In genomic region chr11:62791501-62792192, GRCh38 we compare ENCODE assay signal across 8 cellular contexts. TPM values are rescaled to one million over a fixed set of nuclear protein-coding genes. Genes with fewer than 3 reads are reported as not detected.
DNase-seq lines count a peak whose midpoint lies in the region; ATAC-seq and TF ChIP-seq lines count a peak whose summit lies in the region.

Gene TMEM223 (minus strand): TSS chr11:62792006. CDS start chr11:62791994, 12 bp downstream.

- H3K27me3 Mint-ChIP-seq in activated T-helper 2 cell treated with anti-CD3 and anti-CD28 coated beads, Interferon-gamma antibody, Interleukin-2, Interleukin-4, amounts not matched to agents 10 μg/mL and 5 μg/mL and 100 μg/mL, durations not matched to agents 14 hours and 24 hours and 36 hours (ENCODE audit: low read depth): no peaks in the 10 kb centered on the region
- no peaks in the 10 kb centered on the region for H3K27me3 Mint-ChIP-seq in nephron progenitor cell (ENCODE audit: low read depth, poor library complexity)
- no peaks in the 10 kb centered on the region for H3K27me3 Mint-ChIP-seq in stimulated activated naive CD8-positive, alpha-beta T cell treated with anti-CD3 and anti-CD28 coated beads, Interleukin-15, amount 100 ng/mL, for 72 hours

- H3K4me3 ChIP-seq in fibroblast of pulmonary artery (replicated peaks; ENCODE audit: low read depth, low read length): peak within 1 kb of the TSS; percentile 88

- peaks cover 40% of the 10 kb centered on the region for H3K4me1 Mint-ChIP-seq in activated T-helper 2 cell treated with anti-CD3 and anti-CD28 coated beads, Interferon-gamma antibody, Interleukin-2, Interleukin-4, amounts not matched to agents 10 μg/mL and 5 μg/mL and 100 μg/mL, durations not matched to agents 14 hours and 24 hours and 36 hours (ENCODE audit: low read depth)
- peaks cover 44% of the 10 kb centered on the region for H3K4me1 Mint-ChIP-seq in nephron progenitor cell
- peaks cover 63% of the 10 kb centered on the region for H3K4me1 Mint-ChIP-seq in stimulated activated naive CD8-positive, alpha-beta T cell treated with anti-CD3 and anti-CD28 coated beads, Interleukin-15, amount 100 ng/mL, for 72 hours

- POLR2A ChIA-PET in RWPE1 (lab: Yijun Ruan, JAX; ENCODE audit: low non-redundant PET): no interaction called here

- H3K27ac Mint-ChIP-seq in activated T-helper 2 cell treated with anti-CD3 and anti-CD28 coated beads, Interferon-gamma antibody, Interleukin-2, Interleukin-4, amounts not matched to agents 10 μg/mL and 5 μg/mL and 100 μg/mL, durations not matched to agents 14 hours and 24 hours and 36 hours: peak within 1 kb of the TSS; percentile 89
- H3K27ac Mint-ChIP-seq in nephron progenitor cell: peak within 1 kb of the TSS; percentile 97
- peak within 1 kb of the TSS; percentile 88 to 98 for H3K27ac Mint-ChIP-seq in stimulated activated naive CD8-positive, alpha-beta T cell treated with anti-CD3 and anti-CD28 coated beads, Interleukin-15, amount 100 ng/mL, for 72 hours

- CTCF ChIA-PET in RWPE1 (lab: Yijun Ruan, JAX): interaction anchor here (0.6 to 0.7 kb wide), 2 partner anchors 74 to 75 kb away, joined by 3 to 4 read pairs; no protein-coding TSS in a partner anchor

- no peaks in the 10 kb centered on the region for H3K9me3 Mint-ChIP-seq in activated T-helper 2 cell treated with anti-CD3 and anti-CD28 coated beads, Interferon-gamma antibody, Interleukin-2, Interleukin-4, amounts not matched to agents 10 μg/mL and 5 μg/mL and 100 μg/mL, durations not matched to agents 14 hours and 24 hours and 36 hours
- H3K9me3 Mint-ChIP-seq in nephron progenitor cell: no peaks in the 10 kb centered on the region
- H3K9me3 Mint-ChIP-seq in stimulated activated naive CD8-positive, alpha-beta T cell treated with anti-CD3 and anti-CD28 coated beads, Interleukin-15, amount 100 ng/mL, for 72 hours: no peaks in the 10 kb centered on the region

- ATAC-seq in GM21528 (IDR thresholded peaks at IDR 0.05; ENCODE audit: low FRiP score, unreplicated experiment): peak; percentile 50
- peak; percentile 85 for ATAC-seq in stimulated activated naive CD8-positive, alpha-beta T cell treated with anti-CD3 and anti-CD28 coated beads, Interleukin-15, amount 100 ng/mL, for 72 hours

- intact Hi-C loops in activated T-helper 2 cell treated with anti-CD3 and anti-CD28 coated beads, Interferon-gamma antibody, Interleukin-2, Interleukin-4, amounts not matched to agents 10 μg/mL and 5 μg/mL and 100 μg/mL, durations not matched to agents 14 hours and 24 hours and 36 hours (cut with micrococcal nuclease): loop anchor here (1.0 kb wide), 1 partner anchor 14 kb away; the partner anchor contains the start of gene NXF1

- TF ChIP-seq CTCF in RWPE1 (conservative IDR thresholded peaks at IDR 0.05; ENCODE audit: low read depth): no peak
- TF ChIP-seq CTCF in fibroblast of pulmonary artery (IDR thresholded peaks at IDR 0.05; ENCODE audit: low read length, missing control alignments): no peak
- TF ChIP-seq CTCF in nephron progenitor cell (IDR thresholded peaks at IDR 0.05): no peak

- H3K27ac ChIP-seq in RWPE1: peak within 1 kb of the TSS; percentile 99

- peaks cover 77% of the 10 kb centered on the region for H3K36me3 Mint-ChIP-seq in activated T-helper 2 cell treated with anti-CD3 and anti-CD28 coated beads, Interferon-gamma antibody, Interleukin-2, Interleukin-4, amounts not matched to agents 10 μg/mL and 5 μg/mL and 100 μg/mL, durations not matched to agents 14 hours and 24 hours and 36 hours (ENCODE audit: low read depth)
- peaks cover 62% of the 10 kb centered on the region for H3K36me3 Mint-ChIP-seq in nephron progenitor cell (ENCODE audit: low read depth)

- DNase-seq in DMS114 treated with DMSO at 0.1 percent for 48 hours (lab: John Stamatoyannopoulos, UW; ENCODE audit: unreplicated experiment) (peak; percentile 80), KG1 (lab: John Stamatoyannopoulos, UW) (peak; percentile 95), RWPE1 (ENCODE audit: low spot score) (peak; percentile 82), fibroblast of pulmonary artery (ENCODE audit: low read depth) (peak; percentile 73), nephron progenitor cell (peak; percentile 89)
- DNase-seq in activated T-helper 2 cell treated with anti-CD3 and anti-CD28 coated beads, Interferon-gamma antibody, Interleukin-2, Interleukin-4, amounts not matched to agents 10 μg/mL and 5 μg/mL and 100 μg/mL, durations not matched to agents 14 hours and 24 hours and 36 hours (ENCODE audit: low spot score): peak; percentile 87
- peak; percentile 84 to 89 for DNase-seq in stimulated activated naive CD8-positive, alpha-beta T cell treated with anti-CD3 and anti-CD28 coated beads, Interleukin-15, amount 100 ng/mL, for 72 hours

- H3K4me3 Mint-ChIP-seq in activated T-helper 2 cell treated with anti-CD3 and anti-CD28 coated beads, Interferon-gamma antibody, Interleukin-2, Interleukin-4, amounts not matched to agents 10 μg/mL and 5 μg/mL and 100 μg/mL, durations not matched to agents 14 hours and 24 hours and 36 hours (ENCODE audit: low read depth): peak within 1 kb of the TSS; percentile 87
- H3K4me3 Mint-ChIP-seq in nephron progenitor cell: peak within 1 kb of the TSS; percentile 92
- peak within 1 kb of the TSS; percentile 86 to 93 for H3K4me3 Mint-ChIP-seq in stimulated activated naive CD8-positive, alpha-beta T cell treated with anti-CD3 and anti-CD28 coated beads, Interleukin-15, amount 100 ng/mL, for 72 hours

RNA-seq across cellular contexts. Expression of gene TMEM223, which starts in this region (rescaled TPM):
- total RNA-seq in activated T-helper 2 cell treated with anti-CD3 and anti-CD28 coated beads, Interferon-gamma antibody, Interleukin-2, Interleukin-4, amounts not matched to agents 10 μg/mL and 5 μg/mL and 100 μg/mL, durations not matched to agents 14 hours and 24 hours and 36 hours: 13.4 and 14.0 TPM in 2 replicates

Comparison
In these comparisons a context has a peak if more than half of its experiments do, and no peak if none do; other contexts are left out.
1. Peak in every context shown above with its lines: DNase-seq, ATAC-seq, H3K4me3 ChIP-seq and H3K27ac ChIP-seq.